In the genomic region with DNA sequence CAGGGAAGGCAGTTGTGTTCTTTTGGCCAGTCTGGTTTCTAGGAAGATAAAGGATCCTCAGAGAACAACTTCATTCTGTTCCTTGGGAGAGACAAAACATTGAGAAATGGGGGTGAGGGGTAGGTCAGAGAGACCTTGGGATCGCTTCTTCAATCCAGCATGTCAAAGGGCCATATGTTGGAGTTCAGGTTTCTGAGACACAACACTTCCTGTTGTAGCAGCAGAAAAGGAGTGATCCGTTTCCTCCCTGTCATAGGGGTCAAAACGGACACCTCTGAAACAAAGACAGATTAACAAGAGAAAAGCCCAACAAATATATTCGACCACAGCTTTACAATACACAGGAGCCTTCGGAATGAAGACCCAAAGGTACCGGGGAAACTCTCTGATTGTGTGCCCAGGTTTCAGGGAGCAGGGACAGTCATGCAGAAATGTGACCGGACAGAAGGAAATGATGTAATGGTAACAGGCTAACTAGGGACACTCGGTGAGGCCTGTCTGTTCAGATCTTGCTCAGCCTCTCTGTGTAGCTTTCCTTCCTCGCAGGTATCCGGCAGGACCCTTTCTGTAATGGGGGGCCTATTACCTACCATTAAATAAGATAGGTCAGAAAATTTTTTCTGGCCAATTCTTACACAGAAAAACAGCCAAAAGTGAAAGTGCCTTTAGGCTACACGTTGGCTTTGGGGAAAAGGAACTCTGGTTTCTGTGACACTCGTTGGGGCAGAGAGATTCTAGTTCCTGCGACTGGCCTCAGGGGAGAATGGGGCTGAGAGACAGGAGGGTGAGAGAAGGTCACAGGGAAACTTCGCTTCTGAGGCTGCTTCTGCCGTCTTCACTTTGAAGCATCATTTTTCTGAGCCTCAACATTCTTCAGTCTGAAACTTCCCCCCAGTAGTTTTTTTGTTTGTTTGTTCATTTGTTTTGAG, we compare ENCODE assay signal across 10 cellular contexts.
DNase-seq lines count a peak whose midpoint lies in the region; ATAC-seq and TF ChIP-seq lines count a peak whose summit lies in the region.
"Had no signal": no experiment of that assay in that cellular context is flagged by ENCODE, and none has a peak within 500 bp of the region (broad histone marks: within the 10 kb centered on the region; RNA-seq: fewer than 3 reads in every experiment).

No MANE protein-coding gene starts in this region.

- H3K27me3 Mint-ChIP-seq in activated CD4-positive, alpha-beta T cell treated with anti-CD3 and anti-CD28 coated beads, Interleukin-2, amount 10 ng/mL, durations not matched to agents 24 days and 14 days: peaks cover 4% of the 10 kb centered on the region

- no peaks in the 10 kb centered on the region for H3K36me3 Mint-ChIP-seq in activated CD4-positive, alpha-beta T cell treated with anti-CD3 and anti-CD28 coated beads, Interleukin-2, amount 10 ng/mL, durations not matched to agents 24 days and 14 days (ENCODE audit: low read depth)

- H3K27me3 ChIP-seq in brain microvascular endothelial cell (replicated peaks): no peaks in the 10 kb centered on the region

- H3K4me3 Mint-ChIP-seq in activated CD4-positive, alpha-beta T cell treated with anti-CD3 and anti-CD28 coated beads, Interleukin-2, amount 10 ng/mL, durations not matched to agents 24 days and 14 days: no peak overlapping the region

- intact Hi-C loops in activated CD4-positive, alpha-beta T cell treated with anti-CD3 and anti-CD28 coated beads, Interleukin-2, amount 10 ng/mL, durations not matched to agents 24 days and 14 days (cut with micrococcal nuclease): no loop called here

- in situ Hi-C loops in brain microvascular endothelial cell (cut with HindIII; ENCODE audit: low pct_ligation_motif_present, low sequenced_read_pairs): no loop called here

- H3K4me1 Mint-ChIP-seq in activated CD4-positive, alpha-beta T cell treated with anti-CD3 and anti-CD28 coated beads, Interleukin-2, amount 10 ng/mL, durations not matched to agents 24 days and 14 days: no peaks in the 10 kb centered on the region

- ATAC-seq in GM19035 (IDR thresholded peaks at IDR 0.05; ENCODE audit: unreplicated experiment): peak; percentile 71
- peak; percentile 78 for ATAC-seq in HG02885 (IDR thresholded peaks at IDR 0.05; ENCODE audit: poor library complexity, unreplicated experiment)

- peak overlapping the region; percentile 22 for H3K27ac ChIP-seq in brain microvascular endothelial cell

- no peak for TF ChIP-seq CTCF in brain microvascular endothelial cell (IDR thresholded peaks at IDR 0.05; ENCODE audit: low read depth, low read length, missing control alignments)

- no peak for DNase-seq in brain microvascular endothelial cell
- peak; percentile 17 for DNase-seq in pulmonary artery endothelial cell (ENCODE audit: low read depth, low spot score)
- DNase-seq in activated CD4-positive, alpha-beta T cell treated with anti-CD3 and anti-CD28 coated beads for 48 hours: no peak
- no peak for DNase-seq in activated CD4-positive, alpha-beta T cell treated with anti-CD3 and anti-CD28 coated beads, Interleukin-2, amount 10 ng/mL, durations not matched to agents 24 days and 14 days
- DNase-seq in DMS79 (lab: John Stamatoyannopoulos, UW): no peak
- no peak for DNase-seq in NCI-H748 treated with DMSO at 0.1 percent for 48 hours (lab: John Stamatoyannopoulos, UW)
- DNase-seq: activated gamma-delta T cell, occipital lobe had no signal

- H3K27ac Mint-ChIP-seq in activated CD4-positive, alpha-beta T cell treated with anti-CD3 and anti-CD28 coated beads, Interleukin-2, amount 10 ng/mL, durations not matched to agents 24 days and 14 days: no peak overlapping the region

- H3K4me3 ChIP-seq in brain microvascular endothelial cell (ENCODE audit: low read depth, low read length): no peak overlapping the region

- no peaks in the 10 kb centered on the region for H3K9me3 Mint-ChIP-seq in activated CD4-positive, alpha-beta T cell treated with anti-CD3 and anti-CD28 coated beads, Interleukin-2, amount 10 ng/mL, durations not matched to agents 24 days and 14 days

- no peaks in the 10 kb centered on the region for H3K36me3 ChIP-seq in brain microvascular endothelial cell (replicated peaks)
